Comparison of ENCODE assay signal across 11 cellular contexts in genomic region chr20:64119681-64120341, GRCh38. TPM values are rescaled to one million over a fixed set of nuclear protein-coding genes. Genes with fewer than 3 reads are reported as not detected.
DNase-seq lines count a peak whose midpoint lies in the region; ATAC-seq and TF ChIP-seq lines count a peak whose summit lies in the region.
"Had no signal": no experiment of that assay in that cellular context is flagged by ENCODE, and none has a peak within 500 bp of the region (broad histone marks: within the 10 kb centered on the region; RNA-seq: fewer than 3 reads in every experiment).

No MANE protein-coding gene starts in this region.

- H3K4me3 ChIP-seq in SJCRH30 = no peak overlapping the region
- H3K4me3 ChIP-seq in fibroblast of mammary gland (ENCODE audit: control insufficient read depth, low read depth, low read length) = no peak overlapping the region
- no peak overlapping the region for H3K4me3 ChIP-seq in uterus
- H3K4me3 ChIP-seq: SK-N-MC had no signal

- no peak for TF ChIP-seq CTCF in fibroblast of mammary gland (conservative IDR thresholded peaks at IDR 0.05; ENCODE audit: control insufficient read depth, insufficient read depth, low read depth, low read length)
- TF ChIP-seq CTCF in progenitor cell of endocrine pancreas (IDR thresholded peaks at IDR 0.05; ENCODE audit: unreplicated experiment) = no peak
- no peak for TF ChIP-seq CTCF in uterus (IDR thresholded peaks at IDR 0.05)

- H3K36me3 Mint-ChIP-seq in progenitor cell of endocrine pancreas (ENCODE audit: insufficient read depth) = no peaks in the 10 kb centered on the region

- H3K36me3 ChIP-seq in SJCRH30 = no peaks in the 10 kb centered on the region
- H3K36me3 ChIP-seq in uterus = no peaks in the 10 kb centered on the region

- H3K27ac ChIP-seq in SJCRH30 (no peak overlapping the region), uterus (no peak overlapping the region)
- H3K27ac ChIP-seq: SK-N-MC had no signal

- no peak for TF ChIP-seq POLR2A in uterus (IDR thresholded peaks at IDR 0.05)

- peak overlapping the region; percentile 82 for H3K27ac Mint-ChIP-seq in progenitor cell of endocrine pancreas

- H3K9me3 ChIP-seq in SJCRH30 (replicated peaks) (no peaks in the 10 kb centered on the region), uterus (no peaks in the 10 kb centered on the region)

- intact Hi-C loops in uterus (cut with DNase I; ENCODE audit: low total_unique reads) = no loop called here

- H3K4me1 ChIP-seq in SJCRH30 (no peaks in the 10 kb centered on the region), uterus (no peaks in the 10 kb centered on the region)

- DNase-seq in SJCRH30 (peak; percentile 3 to 18), fibroblast of mammary gland (ENCODE audit: low read depth) (peak; percentile 3), progenitor cell of endocrine pancreas (ENCODE audit: low spot score, unreplicated experiment) (no peak), uterus (no peak), NCI-H748 treated with DMSO at 0.1 percent for 48 hours (lab: John Stamatoyannopoulos, UW) (no peak)
- DNase-seq: GOT3 had no signal

- no peak overlapping the region for H3K4me3 Mint-ChIP-seq in progenitor cell of endocrine pancreas (ENCODE audit: low read depth)

- no peaks in the 10 kb centered on the region for H3K9me3 Mint-ChIP-seq in progenitor cell of endocrine pancreas (ENCODE audit: low read depth)

- H3K27me3 ChIP-seq in SJCRH30 (peaks cover 17% of the 10 kb centered on the region), uterus (no peaks in the 10 kb centered on the region)

- ATAC-seq in GM21737 (IDR thresholded peaks at IDR 0.05; ENCODE audit: unreplicated experiment) (peak; percentile 32), GM19397 (IDR thresholded peaks at IDR 0.05; ENCODE audit: unreplicated experiment) (no peak), HG03135 (IDR thresholded peaks at IDR 0.05; ENCODE audit: unreplicated experiment) (no peak)

- peaks cover 36% of the 10 kb centered on the region for H3K27me3 Mint-ChIP-seq in progenitor cell of endocrine pancreas

- H3K4me1 Mint-ChIP-seq in progenitor cell of endocrine pancreas (ENCODE audit: low read depth) = no peaks in the 10 kb centered on the region

RNA-seq across cellular contexts. Expression of gene NPBWR2, which starts 12.4 kb away (rescaled TPM):
- not detected in 2 replicates for total RNA-seq in SJCRH30 (2014; rRNA removed; shearing (Covaris generic))
- total RNA-seq in progenitor cell of endocrine pancreas = not detected in 2 replicates
- total RNA-seq in uterus = not detected
- total RNA-seq: M059J had no signal

RNA-seq across cellular contexts. Expression of gene LKAAEAR1, which starts 35.6 kb away (rescaled TPM):
- total RNA-seq in SJCRH30 (2014; rRNA removed; shearing (Covaris generic)) = not detected in 2 replicates
- total RNA-seq in progenitor cell of endocrine pancreas (not detected in 2 replicates), uterus (not detected)
- total RNA-seq: M059J had no signal

RNA-seq across cellular contexts. Expression of gene OPRL1, which starts 39.9 kb away (rescaled TPM):
- 0.28 and 0.43 TPM in 2 replicates for total RNA-seq in SJCRH30 (2014; rRNA removed; shearing (Covaris generic))
- total RNA-seq in progenitor cell of endocrine pancreas (1.5 TPM in 2 replicates), uterus (1 to 10 TPM in 1 of 4 donors, under 1 TPM in 2, not detected in 1; 0.51 to 1.9 (median 0.64) TPM)

RNA-seq across cellular contexts. Expression of gene RGS19, which starts 40.5 kb away (rescaled TPM):
- 17.2 and 18.8 TPM in 2 replicates for total RNA-seq in SJCRH30 (2014; rRNA removed; shearing (Covaris generic))
- total RNA-seq in progenitor cell of endocrine pancreas = 6.5 and 7.6 TPM in 2 replicates
- total RNA-seq in uterus = 10 to 100 TPM in 1 of 4 donors, 1 to 10 TPM in 3; 4.6 to 38.8 (median 6.7) TPM

RNA-seq across cellular contexts. Expression of gene MYT1, which starts 44.4 kb away (rescaled TPM):
- total RNA-seq in SJCRH30 (2014; rRNA removed; shearing (Covaris generic)) = 0.10 TPM in 1 of 2 replicates, not detected in the other
- total RNA-seq in progenitor cell of endocrine pancreas = 1.9 and 2.3 TPM in 2 replicates
- under 1 TPM in 1 of 4 donors, not detected in 3; 0.21 TPM for total RNA-seq in uterus
- total RNA-seq: M059J had no signal

Comparison
In these comparisons a context has a peak if more than half of its experiments do, and no peak if none do; other contexts are left out.
1. DNase-seq: peak in SJCRH30 (2 of 2) and fibroblast of mammary gland (single experiment); none in progenitor cell of endocrine pancreas (single experiment), uterus (0 of 2) and NCI-H748 treated with DMSO at 0.1 percent for 48 hours (single experiment).